ENCODE assay signal across 10 cellular contexts in the genomic region with DNA sequence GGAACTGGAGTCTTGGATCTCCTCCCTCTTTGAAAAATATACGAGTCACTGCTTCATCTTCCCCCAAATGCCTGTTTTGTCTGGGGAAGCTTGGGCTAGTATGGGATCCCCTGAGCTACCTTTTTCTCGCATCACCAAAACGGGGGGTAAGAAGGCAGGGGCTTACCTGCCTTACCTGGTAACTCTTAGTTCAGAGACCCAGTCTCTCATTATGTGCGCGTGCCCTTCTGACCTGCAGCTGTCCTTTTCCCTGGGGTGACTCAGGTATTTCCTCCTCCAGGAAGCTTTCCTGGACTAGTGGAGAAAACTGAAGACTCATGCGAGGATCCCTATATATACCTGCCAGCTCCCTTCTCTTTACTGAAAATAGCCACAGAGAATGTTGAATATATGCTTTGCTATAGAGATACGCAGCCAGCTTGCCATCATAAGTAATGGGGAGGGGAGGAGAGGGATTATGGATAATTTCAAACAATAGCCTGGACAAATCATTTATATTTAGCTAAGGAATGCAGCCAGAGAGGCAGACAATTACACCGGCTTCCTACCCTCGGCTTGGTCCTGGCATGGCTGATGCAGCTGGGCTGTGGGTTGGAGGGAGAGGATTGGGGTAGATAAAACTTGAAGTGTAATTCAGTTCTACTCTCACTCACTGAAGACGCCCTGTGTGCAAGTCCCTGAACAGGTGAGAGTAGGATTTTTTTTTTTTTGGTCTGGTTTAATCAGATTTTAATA. TPM values are rescaled to one million over a fixed set of nuclear protein-coding genes. Genes with fewer than 3 reads are reported as not detected.
DNase-seq lines count a peak whose midpoint lies in the region; ATAC-seq, FAIRE-seq and TF ChIP-seq lines count a peak whose summit lies in the region.
"Had no signal": no experiment of that assay in that cellular context is flagged by ENCODE, and none has a peak within 500 bp of the region (broad histone marks: within the 10 kb centered on the region; RNA-seq: fewer than 3 reads in every experiment).

No MANE protein-coding gene starts in this region.

- peaks cover 9% of the 10 kb centered on the region for H3K4me1 Mint-ChIP-seq in activated T-cell treated with anti-CD3 and anti-CD28 coated beads, Interleukin-2, amount 50 U/mL, for 4 hours (ENCODE audit: low read depth)
- peaks cover 24% of the 10 kb centered on the region for H3K4me1 Mint-ChIP-seq in type B pancreatic cell (ENCODE audit: unreplicated experiment)

- intact Hi-C loops in K562 (cut with micrococcal nuclease), result loop anchor here (10.0 kb wide), 1 partner anchor 197 kb away; no protein-coding TSS in a partner anchor
- intact Hi-C loops in adrenal gland (cut with DNase I), result loop anchor here in 1 of 2 donors (10.0 kb wide), 1 partner anchor 57 kb away; no protein-coding TSS in a partner anchor

- WGBS in K562 (ENCODE audit: insufficient coverage, low coverage, missing lambda C conversion rate), result 27% methylated on average over 9 of the region's 10 CpGs
- 44 to 55% (median 53%) methylated on average over 10 of the region's 10 CpGs for WGBS in adrenal gland, 4 donors

- ATAC-seq in activated T-cell treated with anti-CD3 and anti-CD28 coated beads, Interleukin-2, amount 50 U/mL, for 4 hours, result no peak
- no peak for ATAC-seq in K562

- DNase-seq in activated T-cell treated with anti-CD3 and anti-CD28 coated beads, Interleukin-2, amount 50 U/mL, for 4 hours, result no peak
- no peak for DNase-seq in activated T-cell treated with anti-CD3 and anti-CD28 coated beads, Interleukin-2, amount 50 U/mL, for 1 hour
- DNase-seq in K562 (ENCODE audit: extremely low read depth in 1 of 4, low spot score in 3 of 4) (peak in 1 of 4 experiments; percentile 5), lung microvascular endothelial cell (ENCODE audit: low read depth in 2 of 2) (peak; percentile 46 to 48), type B pancreatic cell (ENCODE audit: extremely low spot score, unreplicated experiment) (no peak), NCI-H1436 (lab: John Stamatoyannopoulos, UW) (no peak), adrenal gland (no peak), SIG-M5 (lab: John Stamatoyannopoulos, UW) (no peak)
- DNase-seq: activated CD4-positive, CD25-positive, alpha-beta regulatory T cell; DMS153 had no signal

- POLR2A ChIA-PET in K562 (lab: Yijun Ruan, JAX), result no interaction called here

- H3K9me3 ChIP-seq in K562 (replicated peaks; ENCODE audit: control insufficient read depth, insufficient read depth, low read depth, low read length) (no peaks in the 10 kb centered on the region), adrenal gland (replicated peaks in 1 of 3) (no peaks in the 10 kb centered on the region)

- H3K9ac ChIP-seq in K562 (ENCODE audit: insufficient read depth in 1 of 2, low read depth in 2 of 2, low read length in 2 of 2), result no peak overlapping the region

- no peak for TF ChIP-seq CTCF in K562 (IDR thresholded peaks at IDR 0.05 in 2 of 3, conservative IDR thresholded peaks at IDR 0.05 in 1 of 3; ENCODE audit: insufficient read depth in 2 of 3, low read depth in 1 of 3, low read length in 3 of 3)
- no peak for TF ChIP-seq CTCF in type B pancreatic cell (conservative IDR thresholded peaks at IDR 0.05)
- no peak for TF ChIP-seq CTCF in adrenal gland (IDR thresholded peaks at IDR 0.05)

- BruUV-seq in K562 (replicated peaks; lab: Mats Ljungman, UMichigan), result TSS peak; percentile 35

- TF ChIP-seq RAD21 in K562 (CRISPR knock-in tag; conservative IDR thresholded peaks at IDR 0.05 in 1 of 2, IDR thresholded peaks at IDR 0.05 in 1 of 2), result no peak

- no peak for TF ChIP-seq EP300 in K562 (IDR thresholded peaks at IDR 0.05; ENCODE audit: low read length)

- H3K36me3 ChIP-seq in K562 (ENCODE audit: control insufficient read depth, insufficient read depth, low read length) (no peaks in the 10 kb centered on the region), adrenal gland (replicated peaks in 1 of 2) (no peaks in the 10 kb centered on the region)

- peaks cover 5 to 7% of the 10 kb centered on the region in 2 experiments for H3K27me3 ChIP-seq in K562 (ENCODE audit: control insufficient read depth in 2 of 2, insufficient read depth in 2 of 2, low read length in 2 of 2)
- no peaks in the 10 kb centered on the region for H3K27me3 ChIP-seq in adrenal gland

- CTCF ChIA-PET in K562 (lab: Yijun Ruan, JAX; ENCODE audit: low intra/inter-chr PET ratio), result no interaction called here

- peaks cover 4 to 15% of the 10 kb centered on the region in 2 experiments; a peak in 4 of 5 replicates for H3K4me1 ChIP-seq in K562 (replicated peaks in 1 of 2; ENCODE audit: control insufficient read depth in 2 of 2, insufficient read depth in 2 of 2, low read length in 2 of 2)
- H3K4me1 ChIP-seq in adrenal gland (replicated peaks in 1 of 2), result peaks cover 5 to 14% of the 10 kb centered on the region in 2 donors

- H3K9me1 ChIP-seq in K562 (ENCODE audit: control insufficient read depth, insufficient read depth, low read length), result no peaks in the 10 kb centered on the region

- H3K4me2 ChIP-seq in K562 (ENCODE audit: insufficient read depth, low read length), result no peak overlapping the region

- no peaks in the 10 kb centered on the region for H3K9me3 Mint-ChIP-seq in activated T-cell treated with anti-CD3 and anti-CD28 coated beads, Interleukin-2, amount 50 U/mL, for 4 hours
- H3K9me3 Mint-ChIP-seq in type B pancreatic cell, result no peaks in the 10 kb centered on the region

- no peak overlapping the region for H2AFZ ChIP-seq in K562 (ENCODE audit: low read depth, low read length)

- H3K27ac ChIP-seq in K562 (ENCODE audit: extremely low read depth, low read depth, low read length), result no peak overlapping the region
- peak overlapping the region in 1 of 5 donors; percentile 93 for H3K27ac ChIP-seq in adrenal gland

- TF ChIP-seq POLR2A in K562 (conservative IDR thresholded peaks at IDR 0.05) (no peak), adrenal gland (IDR thresholded peaks at IDR 0.05) (no peak)

- H3K27ac Mint-ChIP-seq in type B pancreatic cell, result peak overlapping the region; percentile 63

- no peaks in the 10 kb centered on the region for H3K79me2 ChIP-seq in K562 (ENCODE audit: control insufficient read depth, insufficient read depth, low read length)

- in situ Hi-C loops in K562 (cut with MboI), result no loop called here

- peaks cover 4% of the 10 kb centered on the region for H3K27me3 Mint-ChIP-seq in activated T-cell treated with anti-CD3 and anti-CD28 coated beads, Interleukin-2, amount 50 U/mL, for 4 hours (ENCODE audit: low read depth)
- peaks cover 3% of the 10 kb centered on the region for H3K27me3 Mint-ChIP-seq in type B pancreatic cell

- no peaks in the 10 kb centered on the region; the same call in 1 of the 2 replicates for H4K20me1 ChIP-seq in K562 (replicated peaks; ENCODE audit: control insufficient read depth, insufficient read depth, low read length)

- no peak for FAIRE-seq in K562 (lab: Jason Lieb, UNC)

- peak overlapping the region; percentile 76 for H3K4me3 Mint-ChIP-seq in activated T-cell treated with anti-CD3 and anti-CD28 coated beads, Interleukin-2, amount 50 U/mL, for 4 hours
- peak overlapping the region; percentile 89 for H3K4me3 Mint-ChIP-seq in type B pancreatic cell

- H3K4me3 ChIP-seq in K562, result no peak overlapping the region
- H3K4me3 ChIP-seq in adrenal gland, result peak overlapping the region in 1 of 4 donors; percentile 86

- H3K36me3 Mint-ChIP-seq in activated T-cell treated with anti-CD3 and anti-CD28 coated beads, Interleukin-2, amount 50 U/mL, for 4 hours (ENCODE audit: insufficient read depth), result no peaks in the 10 kb centered on the region
- peaks cover 25% of the 10 kb centered on the region for H3K36me3 Mint-ChIP-seq in type B pancreatic cell

TF ChIP-seq in K562, 482 proteins besides CTCF, POLR2A, EP300 and RAD21 (continues in another document):
- TF ChIP-seq NR2C1 (IDR thresholded peaks at IDR 0.05) (no peak), NR2C1 (tag; IDR thresholded peaks at IDR 0.05) (no peak), NFIC (IDR thresholded peaks at IDR 0.05) (no peak), CEBPG (CRISPR knock-in tag; IDR thresholded peaks at IDR 0.05) (no peak), CEBPG (tag; conservative IDR thresholded peaks at IDR 0.05 in 1 of 2, IDR thresholded peaks at IDR 0.05 in 1 of 2) (no peak), ZNF174 (CRISPR knock-in tag; IDR thresholded peaks at IDR 0.05) (no peak)

RNA-seq across cellular contexts. Expression of a gene that starts 1.1 kb away (rescaled TPM):
- 1 to 10 TPM in 1 of 3 donors, under 1 TPM in 2; 0.68 to 1.4 (median 0.95) TPM for total RNA-seq in activated T-cell treated with anti-CD3 and anti-CD28 coated beads, Interleukin-2, amount 50 U/mL, for 4 hours
- total RNA-seq in K562 (2011; cell fraction: chromatin; rRNA removed; ENCODE audit: low replicate concordance), result 6.5 and 12.5 TPM in 2 replicates
- 3.6 and 4.2 TPM in 2 replicates for total RNA-seq in K562 (2011; cell fraction: nucleolus; rRNA removed)
- 8.4 and 8.6 TPM in 2 replicates for total RNA-seq in K562 (2011; cell fraction: nucleoplasm; rRNA removed)
- 0.23 and 0.65 TPM in 2 replicates for total RNA-seq in K562 (2014; rRNA removed)
- total RNA-seq in K562 (2014; rRNA removed; fragmentation: Illumina TruSeq; extraction: Trizol), result 0.19 and 0.55 TPM in 2 replicates
- 0.26 and 0.33 TPM in 2 replicates for total RNA-seq in K562 (2015; rRNA removed; fragmentation: Illumina TruSeq; extraction: Trizol)
- total RNA-seq in K562 (2021), result 0.60 and 0.94 TPM in 2 replicates
- 1.4 and 2.1 TPM in 2 replicates for polyA plus RNA-seq in K562 (2011; rRNA removed)
- 1.2 and 1.7 TPM in 2 replicates for polyA plus RNA-seq in K562 (2011; cell fraction: cytosol; rRNA removed)
- 2.7 and 3.5 TPM in 2 replicates for polyA plus RNA-seq in K562 (2011; cell fraction: nucleus; rRNA removed)
- polyA plus RNA-seq in K562 (2012), result 0.90 and 2.6 TPM in 2 replicates
- polyA plus RNA-seq in K562 (2014; fragmentation: Illumina TruSeq; extraction: Trizol), result 0.47 and 0.76 TPM in 2 replicates
- not detected for polyA plus RNA-seq in K562 (2014; fragmentation: Nextera tagmentation; extraction: Ambion mirVana)
- polyA plus RNA-seq in K562 (2014; rRNA removed), result 0.58 and 0.60 TPM in 2 replicates
- 0.70 and 1.9 TPM in 2 replicates for polyA minus RNA-seq in K562 (2011; rRNA and poly(A)+ RNA removed)
- polyA minus RNA-seq in K562 (2011; cell fraction: cytosol; rRNA and poly(A)+ RNA removed), result 0.57 and 1.7 TPM in 2 replicates
- polyA minus RNA-seq in K562 (2011; cell fraction: nucleus; rRNA and poly(A)+ RNA removed), result 1.1 and 1.4 TPM in 2 replicates
- total RNA-seq in lung microvascular endothelial cell, result 74.1 and 83.7 TPM in 2 replicates
- 30.7 and 31.7 TPM in 2 replicates for total RNA-seq in type B pancreatic cell (ENCODE audit: low replicate concordance)
- 10 to 100 TPM; 15.3 to 31.4 (median 27.3) TPM for total RNA-seq in adrenal gland
- polyA plus RNA-seq in adrenal gland, result 10 to 100 TPM; 12.4 to 18.1 (median 16.5) TPM

Comparison
In these comparisons a context has a peak if more than half of its experiments do, and no peak if none do; other contexts are left out.
1. DNase-seq: peak in lung microvascular endothelial cell (2 of 2); none in activated T-cell treated with anti-CD3 and anti-CD28 coated beads, Interleukin-2, amount 50 U/mL, for 4 hours (single experiment), activated T-cell treated with anti-CD3 and anti-CD28 coated beads, Interleukin-2, amount 50 U/mL, for 1 hour (single experiment), type B pancreatic cell (single experiment), NCI-H1436 (single experiment), adrenal gland (0 of 7) and SIG-M5 (single experiment).